7 cellular contexts compared by ENCODE assay signal in the genomic region with DNA sequence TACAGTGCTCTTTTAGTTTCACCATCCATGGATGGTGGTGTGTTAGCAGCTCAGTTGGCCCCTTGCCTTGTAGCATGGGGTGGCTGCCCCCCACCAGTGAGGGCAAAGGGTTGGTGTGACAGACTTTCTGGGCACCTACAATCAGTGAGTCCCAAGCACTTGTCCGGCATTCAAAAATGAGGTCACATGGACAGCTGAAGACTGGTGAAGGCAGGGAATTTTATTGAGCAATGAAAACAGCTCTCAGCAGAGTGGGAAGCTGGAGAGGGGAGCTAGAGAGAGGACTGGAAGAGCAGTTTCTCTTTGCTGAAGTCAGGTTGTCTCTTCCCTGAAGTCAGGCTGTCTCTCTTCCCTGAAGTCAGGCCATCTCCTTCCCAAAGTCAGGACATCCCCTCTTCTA.
"Had no signal": no experiment of that assay in that cellular context is flagged by ENCODE, and none has a peak within 500 bp of the region (broad histone marks: within the 10 kb centered on the region; RNA-seq: fewer than 3 reads in every experiment).

No MANE protein-coding gene starts in this region.

- H3K27ac Mint-ChIP-seq: IgD-negative memory B cell had no signal

- H3K27me3 Mint-ChIP-seq: IgD-negative memory B cell had no signal

- H3K4me1 Mint-ChIP-seq: IgD-negative memory B cell had no signal

- H3K4me3 ChIP-seq: K562 had no signal

- DNase-seq: IMR-90, KBM-7, KG1 had no signal

- FAIRE-seq: HTR-8/SVneo, K562 had no signal

- H3K27ac ChIP-seq: HL-60 had no signal

- H3K4me3 Mint-ChIP-seq: IgD-negative memory B cell had no signal

- ATAC-seq: K562 had no signal
